In genomic region chr7:76377186-76377918, GRCh38 we compare ENCODE assay signal across 1 cellular context.
TF ChIP-seq lines count a peak whose summit lies in the region.

No MANE protein-coding gene starts in this region.

TF ChIP-seq in GM12878, 131 proteins besides CTCF, POLR2A, EP300 and RAD21:
- TF ChIP-seq POLR2AphosphoS2 (IDR thresholded peaks at IDR 0.05; ENCODE audit: low read depth, low read length): no peak
- TF ChIP-seq ZNF592 (IDR thresholded peaks at IDR 0.05): no peak
- no peak for TF ChIP-seq BRCA1 (IDR thresholded peaks at IDR 0.05; ENCODE audit: low read depth, low read length)
- TF ChIP-seq POLR2AphosphoS5 (IDR thresholded peaks at IDR 0.05; ENCODE audit: low read length): no peak
- no peak for TF ChIP-seq LARP7 (IDR thresholded peaks at IDR 0.05)
- no peak for TF ChIP-seq CEBPZ (IDR thresholded peaks at IDR 0.05; ENCODE audit: low read depth, low read length)
- TF ChIP-seq CHD2 (IDR thresholded peaks at IDR 0.05; ENCODE audit: borderline replicate concordance, low read depth, low read length): no peak
- TF ChIP-seq NRF1 (conservative IDR thresholded peaks at IDR 0.05; ENCODE audit: low read depth, low read length): no peak
- TF ChIP-seq, protein P1, sequence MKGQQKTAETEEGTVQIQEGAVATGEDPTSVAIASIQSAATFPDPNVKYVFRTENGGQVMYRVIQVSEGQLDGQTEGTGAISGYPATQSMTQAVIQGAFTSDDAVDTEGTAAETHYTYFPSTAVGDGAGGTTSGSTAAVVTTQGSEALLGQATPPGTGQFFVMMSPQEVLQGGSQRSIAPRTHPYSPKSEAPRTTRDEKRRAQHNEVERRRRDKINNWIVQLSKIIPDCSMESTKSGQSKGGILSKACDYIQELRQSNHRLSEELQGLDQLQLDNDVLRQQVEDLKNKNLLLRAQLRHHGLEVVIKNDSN (IDR thresholded peaks at IDR 0.05; ENCODE audit: borderline replicate concordance, extremely low read length, insufficient read depth, low read depth, low read length): no peak
- no peak for TF ChIP-seq SREBF2 (IDR thresholded peaks at IDR 0.05; ENCODE audit: low read length)
- no peak for TF ChIP-seq ZNF384 (IDR thresholded peaks at IDR 0.05; ENCODE audit: borderline replicate concordance, low read depth, low read length)
- TF ChIP-seq, protein P2, sequence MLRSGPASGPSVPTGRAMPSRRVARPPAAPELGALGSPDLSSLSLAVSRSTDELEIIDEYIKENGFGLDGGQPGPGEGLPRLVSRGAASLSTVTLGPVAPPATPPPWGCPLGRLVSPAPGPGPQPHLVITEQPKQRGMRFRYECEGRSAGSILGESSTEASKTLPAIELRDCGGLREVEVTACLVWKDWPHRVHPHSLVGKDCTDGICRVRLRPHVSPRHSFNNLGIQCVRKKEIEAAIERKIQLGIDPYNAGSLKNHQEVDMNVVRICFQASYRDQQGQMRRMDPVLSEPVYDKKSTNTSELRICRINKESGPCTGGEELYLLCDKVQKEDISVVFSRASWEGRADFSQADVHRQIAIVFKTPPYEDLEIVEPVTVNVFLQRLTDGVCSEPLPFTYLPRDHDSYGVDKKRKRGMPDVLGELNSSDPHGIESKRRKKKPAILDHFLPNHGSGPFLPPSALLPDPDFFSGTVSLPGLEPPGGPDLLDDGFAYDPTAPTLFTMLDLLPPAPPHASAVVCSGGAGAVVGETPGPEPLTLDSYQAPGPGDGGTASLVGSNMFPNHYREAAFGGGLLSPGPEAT (IDR thresholded peaks at IDR 0.05; ENCODE audit: low read depth): no peak
- TF ChIP-seq ZBTB4 (CRISPR knock-in tag; IDR thresholded peaks at IDR 0.05): no peak
- no peak for TF ChIP-seq MTA3 (IDR thresholded peaks at IDR 0.05; ENCODE audit: borderline replicate concordance, low read length)
- no peak for TF ChIP-seq PKNOX1 (IDR thresholded peaks at IDR 0.05)
TF ChIP-seq in GM12878: peak in this region for 0.
